In the genomic region with DNA sequence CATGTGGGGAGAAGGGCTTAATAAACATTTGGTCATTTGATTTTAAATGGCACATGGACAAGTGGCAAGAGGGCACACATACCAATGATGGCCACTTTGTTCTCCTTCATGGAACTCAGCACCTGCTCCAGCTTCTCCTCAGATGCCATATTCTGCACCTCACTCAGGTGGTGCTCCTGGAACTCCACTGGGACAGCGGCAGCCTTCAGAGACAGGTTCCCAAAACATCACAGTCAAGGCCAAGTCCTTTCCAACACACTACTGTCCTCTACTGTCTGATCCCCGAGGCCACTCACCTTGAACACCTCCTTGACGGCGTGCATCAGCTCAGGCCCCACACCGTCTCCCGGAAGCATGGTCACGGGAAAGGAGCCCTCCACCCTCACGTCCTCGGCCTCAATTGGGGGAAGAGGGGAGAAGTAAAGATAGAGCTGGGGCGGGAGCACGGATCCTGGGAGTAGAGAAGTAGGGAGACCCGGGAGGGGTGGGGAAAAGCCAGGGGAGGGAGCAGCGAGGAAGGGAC, we compare ENCODE assay signal across 8 cellular contexts. TPM values are rescaled to one million over a fixed set of nuclear protein-coding genes. Genes with fewer than 3 reads are reported as not detected.
DNase-seq lines count a peak whose midpoint lies in the region; ATAC-seq, FAIRE-seq and TF ChIP-seq lines count a peak whose summit lies in the region.

No MANE protein-coding gene starts in this region.

- POLR2A ChIA-PET in GM10248 (lab: Yijun Ruan, JAX): interaction anchor here (1.1 to 1.3 kb wide), 3 partner anchors 8 to 193 kb away, joined by 3 to 7 read pairs (median 5); partner anchors contain the start of genes NOP56 and SNRPB

- H3K36me3 ChIP-seq in SJSA1: peaks cover 41% of the 10 kb centered on the region

- peaks cover 9% of the 10 kb centered on the region for H3K4me1 ChIP-seq in SJSA1 (replicated peaks)

- CTCF ChIA-PET in GM10248 (lab: Yijun Ruan, JAX): interaction anchor here (1.0 to 1.5 kb wide), 4 partner anchors 11 to 141 kb away, joined by 3 to 5 read pairs (median 4); no protein-coding TSS in a partner anchor

- H3K27ac ChIP-seq in SJSA1: peak overlapping the region; percentile 67

- FAIRE-seq in GM12891 (lab: Jason Lieb, UNC): peak; percentile 65

- no peaks in the 10 kb centered on the region for H3K9me3 ChIP-seq in SJSA1 (replicated peaks)

- no peaks in the 10 kb centered on the region for H3K27me3 ChIP-seq in SJSA1 (replicated peaks)

- no peak for DNase-seq in GM12891 (ENCODE audit: insufficient read length, low spot score)
- no peak for DNase-seq in SJSA1 (ENCODE audit: low read depth in 1 of 2, low spot score in 2 of 2)
- DNase-seq in fibroblast of pulmonary artery (ENCODE audit: low read depth): no peak
- DNase-seq in retinal pigment epithelial cell (ENCODE audit: low read depth): no peak
- DNase-seq in GM10248 (ENCODE audit: extremely low spot score): no peak
- DNase-seq in omental fat pad (ENCODE audit: low spot score): no peak
- no peak for DNase-seq in NOMO-1 treated with DMSO at 0.1 percent for 48 hours (lab: John Stamatoyannopoulos, UW; ENCODE audit: unreplicated experiment)
- DNase-seq in 8988T: no peak

- H3K4me3 ChIP-seq in SJSA1 (peak overlapping the region; percentile 62), fibroblast of pulmonary artery (replicated peaks; ENCODE audit: low read depth, low read length) (peak overlapping the region; percentile 99), retinal pigment epithelial cell (ENCODE audit: low read length) (peak overlapping the region; percentile 99)

- ATAC-seq in omental fat pad (ENCODE audit: low FRiP score): no peak

- no peak for TF ChIP-seq POLR2A in GM12891 (IDR thresholded peaks at IDR 0.05; ENCODE audit: low read depth, low read length)

- TF ChIP-seq CTCF in fibroblast of pulmonary artery (IDR thresholded peaks at IDR 0.05; ENCODE audit: low read length, missing control alignments): no peak
- no peak for TF ChIP-seq CTCF in retinal pigment epithelial cell (conservative IDR thresholded peaks at IDR 0.05; ENCODE audit: low read depth, low read length)
- no peak for TF ChIP-seq CTCF in GM10248 (IDR thresholded peaks at IDR 0.05; ENCODE audit: control extremely low read depth, extremely low read depth, low read depth, missing control alignments)
- no peak for TF ChIP-seq CTCF in omental fat pad (IDR thresholded peaks at IDR 0.05)

TF ChIP-seq in GM12891, 5 proteins besides CTCF, POLR2A, EP300 and RAD21:
- TF ChIP-seq POLR2AphosphoS5 (IDR thresholded peaks at IDR 0.05; ENCODE audit: low read depth, low read length): no peak
- TF ChIP-seq PAX5 (IDR thresholded peaks at IDR 0.05; ENCODE audit: insufficient read depth, low read length, severe bottlenecking): no peak
- TF ChIP-seq TAF1 (IDR thresholded peaks at IDR 0.05; ENCODE audit: low read depth, low read length): no peak
- TF ChIP-seq SPI1 (IDR thresholded peaks at IDR 0.05; ENCODE audit: low read depth, low read length): no peak
- no peak for TF ChIP-seq POU2F2 (IDR thresholded peaks at IDR 0.05; ENCODE audit: low read depth, low read length)
TF ChIP-seq in GM12891: peak in this region for 0.

RNA-seq across cellular contexts. Expression of gene IDH3B, which starts 0.6 kb away (rescaled TPM):
- polyA plus RNA-seq in GM12891 (2012; ENCODE audit: low read depth, missing spikeins): 113 TPM
- total RNA-seq in SJSA1 (2014; rRNA removed; shearing (Covaris generic)): 161 and 211 TPM in 2 replicates
- total RNA-seq in omental fat pad: 100 to 1,000 TPM in 3 of 4 donors, 10 to 100 TPM in 1; 90.3 to 122 (median 103) TPM

RNA-seq across cellular contexts. Expression of gene NOP56, which starts 11.0 kb away (rescaled TPM):
- polyA plus RNA-seq in GM12891 (2012; ENCODE audit: low read depth, missing spikeins): 297 TPM
- total RNA-seq in SJSA1 (2014; rRNA removed; shearing (Covaris generic)): 218 and 228 TPM in 2 replicates
- 100 to 1,000 TPM in 2 of 4 donors, 10 to 100 TPM in 2; 77.3 to 463 (median 96.6) TPM for total RNA-seq in omental fat pad

RNA-seq across cellular contexts. Expression of gene EBF4, which starts 29.2 kb away (rescaled TPM):
- not detected for polyA plus RNA-seq in GM12891 (2012; ENCODE audit: low read depth, missing spikeins)
- 4.0 and 4.4 TPM in 2 replicates for total RNA-seq in SJSA1 (2014; rRNA removed; shearing (Covaris generic))
- 1 to 10 TPM; 1.3 to 7.5 (median 5.4) TPM for total RNA-seq in omental fat pad
